ENCODE assay signal across 9 cellular contexts in the genomic region with DNA sequence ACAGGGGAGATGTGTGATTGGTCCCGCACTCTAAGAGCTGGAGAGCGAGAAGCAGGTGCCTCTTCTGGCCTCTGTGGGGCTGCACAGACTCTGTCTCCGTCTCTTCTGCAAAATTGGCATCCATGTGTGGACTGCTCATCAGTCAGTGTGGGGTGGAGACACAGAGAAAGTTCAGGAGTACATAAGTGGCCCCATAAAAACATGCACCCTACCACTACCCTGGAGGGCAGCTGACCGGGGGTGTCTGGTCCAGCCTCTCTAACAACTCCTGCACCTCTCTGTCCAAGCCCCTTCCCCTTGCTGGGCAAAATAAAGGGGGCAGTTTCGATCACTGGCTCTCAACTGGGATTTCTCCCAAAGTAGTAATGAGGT.
DNase-seq lines count a peak whose midpoint lies in the region; ATAC-seq and TF ChIP-seq lines count a peak whose summit lies in the region.
"Had no signal": no experiment of that assay in that cellular context is flagged by ENCODE, and none has a peak within 500 bp of the region (broad histone marks: within the 10 kb centered on the region; RNA-seq: fewer than 3 reads in every experiment).

No MANE protein-coding gene starts in this region.

- no peaks in the 10 kb centered on the region for H3K27me3 Mint-ChIP-seq in activated naive CD4-positive, alpha-beta T cell treated with anti-CD3 and anti-CD28 coated beads, Interleukin-2, amount 10 ng/mL, durations not matched to agents 7 days and 5 days
- H3K27me3 Mint-ChIP-seq in type B pancreatic cell = no peaks in the 10 kb centered on the region

- H3K27ac Mint-ChIP-seq in activated naive CD4-positive, alpha-beta T cell treated with anti-CD3 and anti-CD28 coated beads, Interleukin-2, amount 10 ng/mL, durations not matched to agents 7 days and 5 days = peak overlapping the region; percentile 85
- peak overlapping the region; percentile 99 for H3K27ac Mint-ChIP-seq in type B pancreatic cell

- peaks cover 34% of the 10 kb centered on the region for H3K4me1 Mint-ChIP-seq in activated naive CD4-positive, alpha-beta T cell treated with anti-CD3 and anti-CD28 coated beads, Interleukin-2, amount 10 ng/mL, durations not matched to agents 7 days and 5 days
- peaks cover 20% of the 10 kb centered on the region for H3K4me1 Mint-ChIP-seq in type B pancreatic cell (ENCODE audit: unreplicated experiment)

- H3K9me3 ChIP-seq in SK-N-MC (ENCODE audit: low read depth, low read length) = no peaks in the 10 kb centered on the region
- H3K9me3 ChIP-seq: SJSA1 had no signal

- H3K9ac ChIP-seq in SK-N-MC (ENCODE audit: insufficient read length) = no peak overlapping the region

- CTCF ChIA-PET in activated naive CD4-positive, alpha-beta T cell treated with anti-CD3 and anti-CD28 coated beads, Interleukin-2, amount 10 ng/mL, durations not matched to agents 7 days and 5 days (lab: Charles Lee) = interaction anchor here (1.6 to 3.1 kb wide), 2 partner anchors 15 to 34 kb away, joined by 6 to 9 read pairs; no protein-coding TSS in a partner anchor

- peak overlapping the region; percentile 45 for H3K4me3 ChIP-seq in SK-N-MC
- H3K4me3 ChIP-seq: SJSA1 had no signal

- H3K9me3 Mint-ChIP-seq in activated naive CD4-positive, alpha-beta T cell treated with anti-CD3 and anti-CD28 coated beads, Interleukin-2, amount 10 ng/mL, durations not matched to agents 7 days and 5 days = no peaks in the 10 kb centered on the region
- H3K9me3 Mint-ChIP-seq in type B pancreatic cell = no peaks in the 10 kb centered on the region

- no peak for TF ChIP-seq CTCF in type B pancreatic cell (conservative IDR thresholded peaks at IDR 0.05)

- no peak overlapping the region for H3K4me3 Mint-ChIP-seq in activated naive CD4-positive, alpha-beta T cell treated with anti-CD3 and anti-CD28 coated beads, Interleukin-2, amount 10 ng/mL, durations not matched to agents 7 days and 5 days
- H3K4me3 Mint-ChIP-seq in type B pancreatic cell = peak overlapping the region; percentile 74

- H3K36me3 Mint-ChIP-seq in activated naive CD4-positive, alpha-beta T cell treated with anti-CD3 and anti-CD28 coated beads, Interleukin-2, amount 10 ng/mL, durations not matched to agents 7 days and 5 days = peaks cover 1% of the 10 kb centered on the region
- no peaks in the 10 kb centered on the region for H3K36me3 Mint-ChIP-seq in type B pancreatic cell

- no peak for ATAC-seq in HG02840 (IDR thresholded peaks at IDR 0.05; ENCODE audit: low FRiP score, unreplicated experiment)

- H3K36me3 ChIP-seq in SK-N-MC (ENCODE audit: insufficient read depth, low read length) = no peaks in the 10 kb centered on the region
- H3K36me3 ChIP-seq: SJSA1 had no signal

- DNase-seq in activated naive CD4-positive, alpha-beta T cell treated with anti-CD3 and anti-CD28 coated beads, Interleukin-2, amount 10 ng/mL, durations not matched to agents 7 days and 5 days = no peak
- DNase-seq in activated naive CD4-positive, alpha-beta T cell treated with Interleukin-2 at 50 U/mL for 16 hours = no peak
- DNase-seq in SK-N-MC (ENCODE audit: low read depth, low spot score) (no peak), globus pallidus (ENCODE audit: low spot score) (peak; percentile 3), type B pancreatic cell (ENCODE audit: extremely low spot score, unreplicated experiment) (no peak), putamen (ENCODE audit: low spot score) (no peak), DMS79 (lab: John Stamatoyannopoulos, UW) (no peak)

- H3K27ac ChIP-seq in SK-N-MC = no peak overlapping the region
- H3K27ac ChIP-seq: SJSA1 had no signal
